Comparison of ENCODE assay signal across 8 cellular contexts in the genomic region with DNA sequence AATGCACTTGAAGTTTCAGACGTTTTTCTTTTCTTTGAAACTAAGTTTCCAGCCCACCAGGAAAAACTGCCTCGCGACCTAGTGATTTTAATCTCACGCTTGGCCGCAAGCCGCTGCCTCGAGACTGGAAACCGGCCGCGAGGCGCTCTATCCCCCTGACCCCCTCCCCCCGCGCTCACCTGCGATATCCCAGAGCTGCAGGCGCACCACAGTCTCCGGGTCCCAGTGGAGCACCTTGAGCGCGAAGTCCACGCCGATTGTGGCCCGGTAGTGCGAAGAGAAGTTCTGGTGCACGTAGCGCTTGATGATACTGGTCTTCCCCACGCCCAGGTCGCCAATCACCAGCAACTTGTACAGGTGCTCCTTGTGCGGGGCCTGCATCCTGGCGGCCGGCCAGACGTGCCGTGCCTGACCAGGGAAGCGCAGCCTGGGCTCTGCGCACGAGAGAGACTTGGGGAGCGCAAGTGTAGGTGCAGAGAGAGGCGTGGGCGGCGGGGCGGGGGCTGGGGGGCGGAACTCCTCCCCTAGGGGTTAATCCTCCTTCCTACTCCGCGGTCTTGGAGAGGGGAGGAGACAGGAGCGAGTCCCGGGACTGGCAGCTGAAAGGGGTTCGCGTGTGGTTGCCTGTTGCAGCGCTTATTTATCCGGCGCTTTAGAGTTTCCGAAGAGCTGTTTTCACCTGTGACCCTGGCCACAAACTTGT. TPM values are rescaled to one million over a fixed set of nuclear protein-coding genes. Genes with fewer than 3 reads are reported as not detected.
A peak's percentile ranks its signal among the peaks of the same experiment; 100 is the strongest.
DNase-seq lines count a peak whose midpoint lies in the region; ATAC-seq and TF ChIP-seq lines count a peak whose summit lies in the region.

RAB38 (minus strand) TSS at position 440 of the 703 bp plus-strand sequence; CDS start at position 381, 59 bp downstream.

- H3K27me3 ChIP-seq in colonic mucosa (no peaks in the 10 kb centered on the region), lung (ENCODE audit: control insufficient read depth, insufficient read depth) (no peaks in the 10 kb centered on the region)

- H3K27me3 Mint-ChIP-seq in activated CD4-positive, alpha-beta T cell treated with anti-CD3 and anti-CD28 coated beads for 36 hours, result peaks cover 14% of the 10 kb centered on the region
- peaks cover 6% of the 10 kb centered on the region for H3K27me3 Mint-ChIP-seq in stimulated activated memory B cell treated with anti-CD40 and anti-IgM and Interleukin-4, amounts not matched to agents 10 μg/mL and 1 μg/mL and 100 μg/mL, for 72 hours

- H3K4me3 ChIP-seq in colonic mucosa, result peak within 1 kb of the TSS; percentile 38
- peak within 1 kb of the TSS; percentile 23 for H3K4me3 ChIP-seq in lung

- H3K36me3 Mint-ChIP-seq in activated CD4-positive, alpha-beta T cell treated with anti-CD3 and anti-CD28 coated beads for 36 hours (ENCODE audit: low read depth), result no peaks in the 10 kb centered on the region
- no peaks in the 10 kb centered on the region for H3K36me3 Mint-ChIP-seq in stimulated activated memory B cell treated with anti-CD40 and anti-IgM and Interleukin-4, amounts not matched to agents 10 μg/mL and 1 μg/mL and 100 μg/mL, for 72 hours

- H3K4me1 ChIP-seq in colonic mucosa (no peaks in the 10 kb centered on the region), lung (ENCODE audit: control insufficient read depth in 2 of 2, insufficient read depth in 2 of 2, low read length in 2 of 2) (peaks cover 0 to 3% of the 10 kb centered on the region in 2 donors)

- H3K4me1 Mint-ChIP-seq in activated CD4-positive, alpha-beta T cell treated with anti-CD3 and anti-CD28 coated beads for 36 hours, result peaks cover 48% of the 10 kb centered on the region
- H3K4me1 Mint-ChIP-seq in stimulated activated memory B cell treated with anti-CD40 and anti-IgM and Interleukin-4, amounts not matched to agents 10 μg/mL and 1 μg/mL and 100 μg/mL, for 72 hours, result peaks cover 13% of the 10 kb centered on the region

- peak; percentile 62 for DNase-seq in activated CD4-positive, alpha-beta T cell treated with anti-CD3 and anti-CD28 coated beads for 36 hours
- no peak for DNase-seq in activated CD4-positive, alpha-beta T cell treated with anti-CD3 and anti-CD28 coated beads for 1 hour
- DNase-seq in SK-N-DZ (ENCODE audit: low spot score) (peak; percentile 51), colonic mucosa (peak; percentile 56), lung (ENCODE audit: low spot score) (peak; percentile 71), NCI-H1694 (lab: John Stamatoyannopoulos, UW) (no peak)

- H3K27ac ChIP-seq in colonic mucosa (no peak within 1 kb of the TSS), lung (ENCODE audit: low read depth in 1 of 2, low read length in 1 of 2) (peak within 1 kb of the TSS in 1 of 2 donors; percentile 86)

- ATAC-seq in activated CD4-positive, alpha-beta T cell treated with anti-CD3 and anti-CD28 coated beads for 36 hours, result peak; percentile 14
- ATAC-seq in HG02870 (IDR thresholded peaks at IDR 0.05; ENCODE audit: unreplicated experiment), result peak; percentile 30
- ATAC-seq in lung (ENCODE audit: insufficient read depth, low FRiP score), result peak; percentile 68
- peak; percentile 56 for ATAC-seq in stimulated activated memory B cell treated with anti-CD40 and anti-IgM and Interleukin-4, amounts not matched to agents 10 μg/mL and 1 μg/mL and 100 μg/mL, for 72 hours

- H3K36me3 ChIP-seq in colonic mucosa, result no peaks in the 10 kb centered on the region
- no peaks in the 10 kb centered on the region for H3K36me3 ChIP-seq in lung (ENCODE audit: control insufficient read depth in 2 of 2, insufficient read depth in 2 of 2, low read length in 2 of 2)

- CTCF ChIA-PET in activated CD4-positive, alpha-beta T cell treated with anti-CD3 and anti-CD28 coated beads for 36 hours (lab: Charles Lee), result interaction anchor here (1.0 kb wide), 1 partner anchor 181 kb away, joined by 4 read pairs; no protein-coding TSS in a partner anchor

- H3K9me3 ChIP-seq in colonic mucosa (no peaks in the 10 kb centered on the region), lung (ENCODE audit: control insufficient read depth in 2 of 2, insufficient read depth in 1 of 2, low read length in 1 of 2) (peaks cover 0 to 4% of the 10 kb centered on the region in 2 donors)

- no peak for TF ChIP-seq CTCF in colonic mucosa (IDR thresholded peaks at IDR 0.05)
- no peak for TF ChIP-seq CTCF in lung (IDR thresholded peaks at IDR 0.05; ENCODE audit: control extremely low read depth, extremely low read depth)

- POLR2A ChIA-PET in activated CD4-positive, alpha-beta T cell treated with anti-CD3 and anti-CD28 coated beads for 36 hours (lab: Charles Lee), result no interaction called here

- H3K27ac Mint-ChIP-seq in activated CD4-positive, alpha-beta T cell treated with anti-CD3 and anti-CD28 coated beads for 36 hours, result peak within 1 kb of the TSS; percentile 72
- H3K27ac Mint-ChIP-seq in stimulated activated memory B cell treated with anti-CD40 and anti-IgM and Interleukin-4, amounts not matched to agents 10 μg/mL and 1 μg/mL and 100 μg/mL, for 72 hours, result peak within 1 kb of the TSS; percentile 46

- H3K4me3 Mint-ChIP-seq in activated CD4-positive, alpha-beta T cell treated with anti-CD3 and anti-CD28 coated beads for 36 hours, result peak within 1 kb of the TSS; percentile 71
- peak within 1 kb of the TSS; percentile 63 for H3K4me3 Mint-ChIP-seq in stimulated activated memory B cell treated with anti-CD40 and anti-IgM and Interleukin-4, amounts not matched to agents 10 μg/mL and 1 μg/mL and 100 μg/mL, for 72 hours

- no peaks in the 10 kb centered on the region for H3K9me3 Mint-ChIP-seq in activated CD4-positive, alpha-beta T cell treated with anti-CD3 and anti-CD28 coated beads for 36 hours (ENCODE audit: low read depth)
- H3K9me3 Mint-ChIP-seq in stimulated activated memory B cell treated with anti-CD40 and anti-IgM and Interleukin-4, amounts not matched to agents 10 μg/mL and 1 μg/mL and 100 μg/mL, for 72 hours, result no peaks in the 10 kb centered on the region

- peak within 1 kb of the TSS; percentile 51 to 58 for H3K9ac ChIP-seq in colonic mucosa (ENCODE audit: low read depth in 2 of 2, low read length in 2 of 2)

- intact Hi-C loops in activated CD4-positive, alpha-beta T cell treated with anti-CD3 and anti-CD28 coated beads for 36 hours (cut with DNase I, micrococcal nuclease), result loop anchor here in 1 of 2 experiments (5.0 to 10.0 kb wide), 3 partner anchors 127 to 1370 kb away; partner anchors contain the start of gene PRSS23
- intact Hi-C loops in colonic mucosa (cut with DNase I), result no loop called here

- WGBS in lung, 2 donors, result 2% methylated on average over 50 of the region's 50 CpGs

RNA-seq across cellular contexts. Expression of gene RAB38, which starts in this region (rescaled TPM):
- total RNA-seq in activated CD4-positive, alpha-beta T cell treated with anti-CD3 and anti-CD28 coated beads for 36 hours, result 1 to 10 TPM; 2.9 to 3.1 TPM
- 3.6 and 8.4 TPM in 2 replicates for polyA plus RNA-seq in SK-N-DZ (2014; cell fraction: cytosol; rRNA removed)
- polyA plus RNA-seq in SK-N-DZ (2014; cell fraction: nucleus; rRNA removed), result 4.1 and 4.8 TPM in 2 replicates
- total RNA-seq in colonic mucosa (1 to 10 TPM; 1.6 to 4.9 TPM), lung (10 to 100 TPM in 1 of 2 donors, 1 to 10 TPM in 1; 9.0 to 11.7 TPM)
- polyA plus RNA-seq in lung, result 1 to 10 TPM; 4.7 to 6.0 TPM

Comparison
In these comparisons a context has a peak if more than half of its experiments do, and no peak if none do; other contexts are left out.
1. DNase-seq: peak in activated CD4-positive, alpha-beta T cell treated with anti-CD3 and anti-CD28 coated beads for 36 hours (single experiment), SK-N-DZ (single experiment), colonic mucosa (single experiment) and lung (single experiment); none in activated CD4-positive, alpha-beta T cell treated with anti-CD3 and anti-CD28 coated beads for 1 hour (single experiment) and NCI-H1694 (single experiment).
2. ATAC-seq: peak in every context shown above with its lines; median percentile 68 in lung; 56 in stimulated activated memory B cell treated with anti-CD40 and anti-IgM and Interleukin-4, amounts not matched to agents 10 μg/mL and 1 μg/mL and 100 μg/mL, for 72 hours; 30 in HG02870; 14 in activated CD4-positive, alpha-beta T cell treated with anti-CD3 and anti-CD28 coated beads for 36 hours.